In genomic region chr5:53488195-53488594, GRCh38 we compare ENCODE assay signal across 20 cellular contexts. TPM values are rescaled to one million over a fixed set of nuclear protein-coding genes. Genes with fewer than 3 reads are reported as not detected.
"Had no signal": no experiment of that assay in that cellular context is flagged by ENCODE, and none has a peak within 500 bp of the region (broad histone marks: within the 10 kb centered on the region; RNA-seq: fewer than 3 reads in every experiment).

No MANE protein-coding gene starts in this region.

- H3K9me3 ChIP-seq: gastrocnemius medialis, left ventricle myocardium inferior, tibial nerve had no signal

- H3K27ac ChIP-seq: coronary artery, gastrocnemius medialis, left ventricle myocardium inferior, skin epidermis, tibial nerve had no signal

- H3K9me3 Mint-ChIP-seq: activated CD4-positive, alpha-beta T cell treated with anti-CD3 and anti-CD28 coated beads, Interleukin-2, amount 10 ng/mL, durations not matched to agents 7 days and 5 days; activated naive CD4-positive, alpha-beta T cell treated with anti-CD3 and anti-CD28 coated beads for 36 hours; activated T-cell treated with anti-CD3 and anti-CD28 coated beads, Interleukin-2, amount 50 U/mL, for 24 hours; activated T-helper 2 cell treated with anti-CD3 and anti-CD28 coated beads, Interferon-gamma antibody, Interleukin-2, Interleukin-4, amounts not matched to agents 10 μg/mL and 5 μg/mL and 100 μg/mL, durations not matched to agents 14 hours and 24 hours and 36 hours; natural killer cell treated with Interleukin-12 subunit alpha and Interleukin-12 subunit beta and Interleukin-15 and Interleukin-18, amount 100 ng/mL, for 72 hours; stimulated activated naive CD8-positive, alpha-beta T cell treated with anti-CD3 and anti-CD28 coated beads, Interleukin-15, Interleukin-2, amounts not matched to agents 100 ng/mL and 50 ng/mL, for 24 hours had no signal

- H3K36me3 ChIP-seq: gastrocnemius medialis, left ventricle myocardium inferior, tibial nerve had no signal

- H3K27me3 ChIP-seq: gastrocnemius medialis, tibial nerve had no signal

- H3K4me3 ChIP-seq: coronary artery, gastrocnemius medialis, left ventricle myocardium inferior, skin epidermis, tibial nerve had no signal

- H3K36me3 Mint-ChIP-seq: natural killer cell treated with Interleukin-12 subunit alpha and Interleukin-12 subunit beta and Interleukin-15 and Interleukin-18, amount 100 ng/mL, for 72 hours had no signal

- ATAC-seq: activated CD8-positive, alpha-beta T cell treated with anti-CD3 and anti-CD28 coated beads, Interleukin-2, amount 10 ng/mL, durations not matched to agents 7 days and 5 days; gastrocnemius medialis; natural killer cell treated with Interleukin-12 subunit alpha and Interleukin-12 subunit beta and Interleukin-15 and Interleukin-18, amount 100 ng/mL, for 72 hours had no signal

- H3K27ac Mint-ChIP-seq: activated CD4-positive, alpha-beta T cell treated with anti-CD3 and anti-CD28 coated beads, Interleukin-2, amount 10 ng/mL, durations not matched to agents 7 days and 5 days; activated CD8-positive, alpha-beta T cell treated with anti-CD3 and anti-CD28 coated beads, Interleukin-2, amount 10 ng/mL, durations not matched to agents 7 days and 5 days; activated naive CD4-positive, alpha-beta T cell treated with anti-CD3 and anti-CD28 coated beads for 36 hours; activated T-cell treated with anti-CD3 and anti-CD28 coated beads, Interleukin-2, amount 50 U/mL, for 24 hours; activated T-helper 2 cell treated with anti-CD3 and anti-CD28 coated beads, Interferon-gamma antibody, Interleukin-2, Interleukin-4, amounts not matched to agents 10 μg/mL and 5 μg/mL and 100 μg/mL, durations not matched to agents 14 hours and 24 hours and 36 hours; natural killer cell treated with Interleukin-12 subunit alpha and Interleukin-12 subunit beta and Interleukin-15 and Interleukin-18, amount 100 ng/mL, for 72 hours; progenitor cell of endocrine pancreas; stimulated activated naive CD8-positive, alpha-beta T cell treated with anti-CD3 and anti-CD28 coated beads, Interleukin-15, Interleukin-2, amounts not matched to agents 100 ng/mL and 50 ng/mL, for 24 hours had no signal

- H3K4me3 Mint-ChIP-seq: activated CD4-positive, alpha-beta T cell treated with anti-CD3 and anti-CD28 coated beads, Interleukin-2, amount 10 ng/mL, durations not matched to agents 7 days and 5 days; activated CD8-positive, alpha-beta T cell treated with anti-CD3 and anti-CD28 coated beads, Interleukin-2, amount 10 ng/mL, durations not matched to agents 7 days and 5 days; activated naive CD4-positive, alpha-beta T cell treated with anti-CD3 and anti-CD28 coated beads for 36 hours; activated T-cell treated with anti-CD3 and anti-CD28 coated beads, Interleukin-2, amount 50 U/mL, for 24 hours; natural killer cell treated with Interleukin-12 subunit alpha and Interleukin-12 subunit beta and Interleukin-15 and Interleukin-18, amount 100 ng/mL, for 72 hours; stimulated activated naive CD8-positive, alpha-beta T cell treated with anti-CD3 and anti-CD28 coated beads, Interleukin-15, Interleukin-2, amounts not matched to agents 100 ng/mL and 50 ng/mL, for 24 hours had no signal

- DNase-seq: activated CD4-positive, alpha-beta T cell treated with anti-CD3 and anti-CD28 coated beads, Interleukin-2, amount 10 ng/mL, durations not matched to agents 7 days and 5 days; activated CD8-positive, alpha-beta T cell treated with anti-CD3 and anti-CD28 coated beads, Interleukin-2, amount 10 ng/mL, durations not matched to agents 7 days and 5 days; activated naive CD4-positive, alpha-beta T cell treated with anti-CD3 and anti-CD28 coated beads for 36 hours; activated T-cell treated with anti-CD3 and anti-CD28 coated beads, Interleukin-2, amount 50 U/mL, for 24 hours; aorta; gastrocnemius medialis; head of caudate nucleus; left ventricle myocardium inferior; mesendoderm; occipital lobe; stimulated activated CD4-positive, alpha-beta T cell treated with anti-CD3 and anti-CD28 coated beads, Interleukin-15, amount 100 ng/mL, for 24 hours; stimulated activated CD4-positive, alpha-beta T cell treated with anti-CD3 and anti-CD28 coated beads, Interleukin-2, amount 100 ng/mL, for 48 hours had no signal

RNA-seq across cellular contexts. Expression of gene FST, which starts 7.8 kb away (rescaled TPM):
- total RNA-seq: activated CD4-positive, alpha-beta T cell treated with anti-CD3 and anti-CD28 coated beads, Interleukin-2, amount 10 ng/mL, durations not matched to agents 7 days and 5 days; activated CD8-positive, alpha-beta T cell treated with anti-CD3 and anti-CD28 coated beads, Interleukin-2, amount 10 ng/mL, durations not matched to agents 7 days and 5 days; activated T-helper 2 cell treated with anti-CD3 and anti-CD28 coated beads, Interferon-gamma antibody, Interleukin-2, Interleukin-4, amounts not matched to agents 10 μg/mL and 5 μg/mL and 100 μg/mL, durations not matched to agents 14 hours and 24 hours and 36 hours; natural killer cell treated with Interleukin-12 subunit alpha and Interleukin-12 subunit beta and Interleukin-15 and Interleukin-18, amount 100 ng/mL, for 72 hours; T-helper 1 cell treated with Interleukin-12 subunit alpha and Interleukin-12 subunit beta and Interleukin-4 antibody, amounts not matched to agents 30 ng/mL and 1 ng/mL, for 36 hours had no signal
